26 cellular contexts compared by ENCODE assay signal in genomic region chr4:108301583-108302256, GRCh38.
DNase-seq lines count a peak whose midpoint lies in the region; ATAC-seq, FAIRE-seq and TF ChIP-seq lines count a peak whose summit lies in the region.
"Had no signal": no experiment of that assay in that cellular context is flagged by ENCODE, and none has a peak within 500 bp of the region (broad histone marks: within the 10 kb centered on the region; RNA-seq: fewer than 3 reads in every experiment).

No MANE protein-coding gene starts in this region.

- no peak for TF ChIP-seq CTCF in CD4-positive, alpha-beta T cell (IDR thresholded peaks at IDR 0.05)
- TF ChIP-seq CTCF in mesothelial cell of epicardium (IDR thresholded peaks at IDR 0.05; ENCODE audit: unreplicated experiment), result no peak

- peaks cover 17% of the 10 kb centered on the region for H3K4me1 Mint-ChIP-seq in CD4-positive, alpha-beta T cell (ENCODE audit: low read depth)
- H3K4me1 Mint-ChIP-seq in activated CD8-positive, alpha-beta T cell treated with anti-CD3 and anti-CD28 coated beads, Interleukin-2, amount 10 ng/mL, durations not matched to agents 7 days and 5 days (ENCODE audit: low read depth), result peaks cover 17% of the 10 kb centered on the region
- H3K4me1 Mint-ChIP-seq in mesothelial cell of epicardium, result peaks cover 26% of the 10 kb centered on the region
- no peaks in the 10 kb centered on the region for H3K4me1 Mint-ChIP-seq in stimulated activated effector memory CD8-positive, alpha-beta T cell treated with anti-CD3 and anti-CD28 coated beads, Interleukin-12 subunit alpha, Interleukin-12 subunit beta, amount 100 ng/mL, for 72 hours
- H3K4me1 Mint-ChIP-seq: neural crest cell had no signal

- H3K27me3 ChIP-seq in CD4-positive, alpha-beta T cell (ENCODE audit: control insufficient read depth, insufficient read depth, low read length), result no peaks in the 10 kb centered on the region
- no peaks in the 10 kb centered on the region for H3K27me3 ChIP-seq in small intestine (ENCODE audit: control insufficient read depth in 2 of 2, insufficient read depth in 2 of 2, low read length in 2 of 2)
- H3K27me3 ChIP-seq: heart left ventricle, left lung, sigmoid colon had no signal

- H3K36me3 ChIP-seq in KOPT-K1 (ENCODE audit: insufficient read depth, low read length) (no peaks in the 10 kb centered on the region), small intestine (ENCODE audit: control insufficient read depth in 2 of 2, insufficient read depth in 2 of 2, low read length in 2 of 2) (no peaks in the 10 kb centered on the region)
- H3K36me3 ChIP-seq: heart left ventricle, left lung, sigmoid colon had no signal

- H3K27ac Mint-ChIP-seq in CD4-positive, alpha-beta T cell, result peak overlapping the region; percentile 59
- no peak overlapping the region for H3K27ac Mint-ChIP-seq in activated CD8-positive, alpha-beta T cell treated with anti-CD3 and anti-CD28 coated beads, Interleukin-2, amount 10 ng/mL, durations not matched to agents 7 days and 5 days
- H3K27ac Mint-ChIP-seq in mesothelial cell of epicardium, result peak overlapping the region; percentile 35
- H3K27ac Mint-ChIP-seq in stimulated activated effector memory CD8-positive, alpha-beta T cell treated with anti-CD3 and anti-CD28 coated beads, Interleukin-12 subunit alpha, Interleukin-12 subunit beta, amount 100 ng/mL, for 72 hours, result no peak overlapping the region
- H3K27ac Mint-ChIP-seq: activated CD4-positive, alpha-beta T cell treated with anti-CD3 and anti-CD28 coated beads, Interleukin-2, amount 10 ng/mL, durations not matched to agents 7 days and 5 days; dendritic cell treated with granulocyte-macrophage colony-stimulating factor and Interleukin-4, amounts not matched to agents 40 ng/mL and 50 ng/mL, for 4 days; progenitor cell of endocrine pancreas had no signal

- CTCF ChIA-PET in CD4-positive, alpha-beta T cell (lab: Charles Lee), result no interaction called here
- CTCF ChIA-PET in activated CD8-positive, alpha-beta T cell treated with anti-CD3 and anti-CD28 coated beads, Interleukin-2, amount 10 ng/mL, durations not matched to agents 7 days and 5 days (lab: Charles Lee), result interaction anchor here (1.1 kb wide), 1 partner anchor 41 kb away, joined by 3 read pairs; no protein-coding TSS in a partner anchor

- FAIRE-seq in small intestine (lab: Jason Lieb, UNC), result no peak
- FAIRE-seq: GM18507 had no signal

- POLR2A ChIA-PET in CD4-positive, alpha-beta T cell (lab: Charles Lee), result no interaction called here
- POLR2A ChIA-PET in activated CD8-positive, alpha-beta T cell treated with anti-CD3 and anti-CD28 coated beads, Interleukin-2, amount 10 ng/mL, durations not matched to agents 7 days and 5 days (lab: Charles Lee), result no interaction called here

- intact Hi-C loops in CD4-positive, alpha-beta T cell (cut with DNase I, micrococcal nuclease), result no loop called here

- no peak overlapping the region for H3K27ac ChIP-seq in CD4-positive, alpha-beta T cell (ENCODE audit: low read depth, low read length)
- peak overlapping the region; percentile 74 for H3K27ac ChIP-seq in KOPT-K1 (ENCODE audit: low read depth, low read length, poor library complexity, severe bottlenecking)
- H3K27ac ChIP-seq in small intestine (ENCODE audit: low read depth in 1 of 2, low read length in 1 of 2), result no peak overlapping the region
- H3K27ac ChIP-seq: heart left ventricle, left lung, sigmoid colon had no signal

- H3K9me3 ChIP-seq in CD4-positive, alpha-beta T cell (ENCODE audit: control insufficient read depth, low read length), result no peaks in the 10 kb centered on the region
- H3K9me3 ChIP-seq in KOPT-K1 (ENCODE audit: insufficient read depth, low read length, poor library complexity, severe bottlenecking) (no peaks in the 10 kb centered on the region), small intestine (ENCODE audit: control insufficient read depth, low read depth) (no peaks in the 10 kb centered on the region)
- H3K9me3 ChIP-seq: left lung, sigmoid colon had no signal

- H3K4me1 ChIP-seq in small intestine (ENCODE audit: control insufficient read depth in 2 of 2, insufficient read depth in 1 of 2, low read depth in 1 of 2, low read length in 1 of 2), result no peaks in the 10 kb centered on the region
- H3K4me1 ChIP-seq: heart left ventricle, left lung, sigmoid colon had no signal

- WGBS in small intestine, 3 donors, result 3 to 23% (median 23%) methylated on average over 1 of the region's 1 CpG

- ATAC-seq in CD4-positive, alpha-beta T cell (ENCODE audit: poor library complexity), result no peak
- peak; percentile 44 for ATAC-seq in activated CD8-positive, alpha-beta T cell treated with anti-CD3 and anti-CD28 coated beads, Interleukin-2, amount 10 ng/mL, durations not matched to agents 7 days and 5 days
- ATAC-seq in stimulated activated effector memory CD8-positive, alpha-beta T cell treated with anti-CD3 and anti-CD28 coated beads, Interleukin-12 subunit alpha, Interleukin-12 subunit beta, amount 100 ng/mL, for 72 hours, result no peak
- no peak for ATAC-seq in GM21529 (IDR thresholded peaks at IDR 0.05; ENCODE audit: unreplicated experiment)
- ATAC-seq: heart left ventricle, left lung had no signal

- no peaks in the 10 kb centered on the region for H3K9me3 Mint-ChIP-seq in CD4-positive, alpha-beta T cell
- H3K9me3 Mint-ChIP-seq in activated CD8-positive, alpha-beta T cell treated with anti-CD3 and anti-CD28 coated beads, Interleukin-2, amount 10 ng/mL, durations not matched to agents 7 days and 5 days (ENCODE audit: insufficient read depth), result peaks cover 6% of the 10 kb centered on the region
- H3K9me3 Mint-ChIP-seq in mesothelial cell of epicardium, result peaks cover 17% of the 10 kb centered on the region
- peaks cover 4% of the 10 kb centered on the region for H3K9me3 Mint-ChIP-seq in stimulated activated effector memory CD8-positive, alpha-beta T cell treated with anti-CD3 and anti-CD28 coated beads, Interleukin-12 subunit alpha, Interleukin-12 subunit beta, amount 100 ng/mL, for 72 hours
- H3K9me3 Mint-ChIP-seq: dendritic cell treated with granulocyte-macrophage colony-stimulating factor and Interleukin-4, amounts not matched to agents 40 ng/mL and 50 ng/mL, for 4 days had no signal

- no peaks in the 10 kb centered on the region for H3K36me3 Mint-ChIP-seq in CD4-positive, alpha-beta T cell (ENCODE audit: low read depth)
- H3K36me3 Mint-ChIP-seq in activated CD8-positive, alpha-beta T cell treated with anti-CD3 and anti-CD28 coated beads, Interleukin-2, amount 10 ng/mL, durations not matched to agents 7 days and 5 days (ENCODE audit: low read depth), result peaks cover 3% of the 10 kb centered on the region
- no peaks in the 10 kb centered on the region for H3K36me3 Mint-ChIP-seq in mesothelial cell of epicardium
- no peaks in the 10 kb centered on the region for H3K36me3 Mint-ChIP-seq in stimulated activated effector memory CD8-positive, alpha-beta T cell treated with anti-CD3 and anti-CD28 coated beads, Interleukin-12 subunit alpha, Interleukin-12 subunit beta, amount 100 ng/mL, for 72 hours
- H3K36me3 Mint-ChIP-seq: CD14-positive monocyte had no signal

- H3K4me3 ChIP-seq in small intestine (ENCODE audit: low read depth in 1 of 2, low read length in 2 of 2), result no peak overlapping the region
- H3K4me3 ChIP-seq: heart left ventricle, left lung, sigmoid colon had no signal

- H3K4me3 Mint-ChIP-seq in CD4-positive, alpha-beta T cell, result no peak overlapping the region
- no peak overlapping the region for H3K4me3 Mint-ChIP-seq in activated CD8-positive, alpha-beta T cell treated with anti-CD3 and anti-CD28 coated beads, Interleukin-2, amount 10 ng/mL, durations not matched to agents 7 days and 5 days
- no peak overlapping the region for H3K4me3 Mint-ChIP-seq in mesothelial cell of epicardium
- no peak overlapping the region for H3K4me3 Mint-ChIP-seq in stimulated activated effector memory CD8-positive, alpha-beta T cell treated with anti-CD3 and anti-CD28 coated beads, Interleukin-12 subunit alpha, Interleukin-12 subunit beta, amount 100 ng/mL, for 72 hours
- H3K4me3 Mint-ChIP-seq: activated CD4-positive, alpha-beta T cell treated with anti-CD3 and anti-CD28 coated beads, Interleukin-2, amount 10 ng/mL, durations not matched to agents 7 days and 5 days; CD14-positive monocyte; dendritic cell treated with granulocyte-macrophage colony-stimulating factor and Interleukin-4, amounts not matched to agents 40 ng/mL and 50 ng/mL, for 4 days; neural crest cell had no signal

- H3K27me3 Mint-ChIP-seq in CD4-positive, alpha-beta T cell, result no peaks in the 10 kb centered on the region
- H3K27me3 Mint-ChIP-seq in activated CD8-positive, alpha-beta T cell treated with anti-CD3 and anti-CD28 coated beads, Interleukin-2, amount 10 ng/mL, durations not matched to agents 7 days and 5 days (ENCODE audit: low read depth), result no peaks in the 10 kb centered on the region
- peaks cover 4% of the 10 kb centered on the region for H3K27me3 Mint-ChIP-seq in mesothelial cell of epicardium (ENCODE audit: low read depth)
- H3K27me3 Mint-ChIP-seq: dendritic cell treated with granulocyte-macrophage colony-stimulating factor and Interleukin-4, amounts not matched to agents 40 ng/mL and 50 ng/mL, for 4 days had no signal

- no peak for DNase-seq in CD4-positive, alpha-beta T cell
- DNase-seq in activated CD8-positive, alpha-beta T cell treated with anti-CD3 and anti-CD28 coated beads, Interleukin-2, amount 10 ng/mL, durations not matched to agents 7 days and 5 days, result no peak
- DNase-seq in mesothelial cell of epicardium (ENCODE audit: low spot score in 2 of 2, unreplicated experiment in 2 of 2), result no peak
- no peak for DNase-seq in stimulated activated effector memory CD8-positive, alpha-beta T cell treated with anti-CD3 and anti-CD28 coated beads, Interleukin-12 subunit alpha, Interleukin-12 subunit beta, amount 100 ng/mL, for 72 hours (ENCODE audit: low spot score in 2 of 2)
- no peak for DNase-seq in small intestine
- DNase-seq: activated CD4-positive, alpha-beta T cell treated with anti-CD3 and anti-CD28 coated beads, Interleukin-2, amount 10 ng/mL, durations not matched to agents 7 days and 5 days; activated CD8-positive, alpha-beta memory T cell treated with anti-CD3 and anti-CD28 coated beads, Interleukin-2, amount 50 U/mL, for 48 hours; activated effector memory CD4-positive, alpha-beta T cell treated with anti-CD3 and anti-CD28 coated beads, Interleukin-2, amount 50 U/mL, for 16 hours; anterior cingulate cortex; caudate nucleus; GDM1; heart left ventricle; KG1; left lung; NCI-H1048; NCI-H187 treated with DMSO at 0.1 percent for 48 hours; NCI-H774; sigmoid colon; substantia nigra had no signal

Comparison
In these comparisons a context has a peak if more than half of its experiments do, and no peak if none do; other contexts are left out.
1. H3K27ac Mint-ChIP-seq: peak in CD4-positive, alpha-beta T cell (single experiment) and mesothelial cell of epicardium (single experiment); none in activated CD8-positive, alpha-beta T cell treated with anti-CD3 and anti-CD28 coated beads, Interleukin-2, amount 10 ng/mL, durations not matched to agents 7 days and 5 days (single experiment) and stimulated activated effector memory CD8-positive, alpha-beta T cell treated with anti-CD3 and anti-CD28 coated beads, Interleukin-12 subunit alpha, Interleukin-12 subunit beta, amount 100 ng/mL, for 72 hours (single experiment).